ENCODE assay signal across 8 cellular contexts in the genomic region with DNA sequence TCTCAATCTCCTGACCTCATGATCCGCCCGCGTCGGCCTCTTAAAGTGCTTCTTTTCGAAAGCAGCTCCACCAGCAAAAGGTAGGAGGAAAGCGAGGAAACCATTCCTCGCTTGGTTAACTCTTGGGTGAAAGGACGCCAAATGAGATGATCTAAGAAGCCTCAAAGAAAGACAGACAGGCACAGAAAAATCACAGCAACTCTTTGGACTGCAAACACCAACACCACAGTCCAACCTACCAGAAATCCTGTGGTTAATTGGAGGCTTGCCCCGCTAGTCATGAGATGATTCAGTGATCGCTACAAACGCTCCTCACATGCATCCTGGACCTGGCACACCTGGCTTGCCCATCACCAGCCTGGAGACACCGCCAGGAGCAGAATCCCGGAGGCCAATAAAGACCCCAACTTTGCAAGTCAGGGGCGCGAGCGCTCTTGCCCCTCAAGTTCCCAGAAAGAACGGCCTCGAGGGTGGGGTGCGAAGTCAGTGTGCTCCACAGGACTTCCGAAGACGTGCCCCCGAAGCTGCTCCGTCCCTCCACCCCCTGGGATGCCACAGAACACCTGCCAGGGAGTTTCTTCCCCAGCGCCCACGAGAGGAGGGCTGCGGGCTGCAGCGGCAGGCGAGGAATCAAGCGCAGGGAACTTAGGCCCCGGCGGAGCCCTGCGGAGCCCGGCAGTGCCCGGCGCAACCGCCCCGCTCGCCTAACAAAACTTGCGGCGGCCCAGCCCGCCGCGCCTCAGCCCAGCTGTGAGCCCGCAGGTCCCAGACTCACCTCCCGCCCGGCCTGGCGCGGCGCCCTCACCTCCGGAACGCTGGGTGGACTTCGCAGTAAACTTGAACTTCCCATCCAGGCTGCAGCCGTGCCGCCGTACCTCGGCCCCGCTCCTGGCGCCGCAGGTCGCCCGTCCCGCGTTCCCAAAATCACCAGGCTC. TPM values are rescaled to one million over a fixed set of nuclear protein-coding genes. Genes with fewer than 3 reads are reported as not detected.
DNase-seq lines count a peak whose midpoint lies in the region; ATAC-seq, FAIRE-seq and TF ChIP-seq lines count a peak whose summit lies in the region.
"Not testable (repeated sequence)": the region's sequence is repeated elsewhere in the genome, so short reads cannot be mapped to it uniquely, and the experiment has no call there.

No MANE protein-coding gene starts in this region.

- not testable (repeated sequence) for H3K4ac ChIP-seq in mesenchymal stem cell (ENCODE audit: low read depth in 1 of 2, low read length in 2 of 2)

- H3K4me3 Mint-ChIP-seq in activated T-helper 17 cell treated with anti-CD3 and anti-CD28 coated beads, Interleukin-2, amount 50 U/mL, for 72 hours, result peak overlapping the region; percentile 95
- H3K4me3 Mint-ChIP-seq in stimulated activated memory B cell treated with anti-CD40 and anti-IgM and Interleukin-4, amounts not matched to agents 10 μg/mL and 1 μg/mL and 100 μg/mL, for 72 hours, result peak overlapping the region; percentile 100

- not testable (repeated sequence) for H3K27ac ChIP-seq in OCI-LY1 (ENCODE audit: low read depth, low read length, poor library complexity, severe bottlenecking); mesenchymal stem cell (ENCODE audit: low read length, poor library complexity, severe bottlenecking)
- H3K27ac ChIP-seq in esophagus muscularis mucosa (replicated peaks in 1 of 4), result peak overlapping the region; percentile 77 to 83 (median 78)

- intact Hi-C loops in esophagus muscularis mucosa (cut with DNase I), result not testable (repeated sequence)

- H3K79me1 ChIP-seq in mesenchymal stem cell (replicated peaks; ENCODE audit: low read length, poor library complexity, severe bottlenecking), result not testable (repeated sequence)

- H3F3A ChIP-seq in OCI-LY1 (ENCODE audit: insufficient read depth, low read length), result not testable (repeated sequence)

- TF ChIP-seq POLR2A in esophagus muscularis mucosa (IDR thresholded peaks at IDR 0.05; ENCODE audit: low read depth), result not testable (repeated sequence)

- H2BK15ac ChIP-seq in mesenchymal stem cell (ENCODE audit: low read depth, poor library complexity, severe bottlenecking), result not testable (repeated sequence)

- not testable (repeated sequence) for H3K79me2 ChIP-seq in OCI-LY1 (ENCODE audit: insufficient read depth, low read length)

- peak overlapping the region; percentile 84 for H3K4me2 ChIP-seq in OCI-LY1 (ENCODE audit: low read length)
- peak overlapping the region; percentile 80 for H3K4me2 ChIP-seq in mesenchymal stem cell (ENCODE audit: low read length, poor library complexity, severe bottlenecking)

- H4K8ac ChIP-seq in mesenchymal stem cell (ENCODE audit: low read length), result not testable (repeated sequence)

- FAIRE-seq in D721Med (lab: Jason Lieb, UNC), result not testable (repeated sequence)

- not testable (repeated sequence) for H3K4me1 Mint-ChIP-seq in activated T-helper 17 cell treated with anti-CD3 and anti-CD28 coated beads, Interleukin-2, amount 50 U/mL, for 72 hours
- peaks cover 22% of the 10 kb centered on the region for H3K4me1 Mint-ChIP-seq in stimulated activated memory B cell treated with anti-CD40 and anti-IgM and Interleukin-4, amounts not matched to agents 10 μg/mL and 1 μg/mL and 100 μg/mL, for 72 hours

- not testable (repeated sequence) for TF ChIP-seq EP300 in esophagus muscularis mucosa (IDR thresholded peaks at IDR 0.05)

- H3K9me3 ChIP-seq in OCI-LY1 (ENCODE audit: low read length); esophagus muscularis mucosa; mesenchymal stem cell (ENCODE audit: control insufficient read depth, low read length): not testable (repeated sequence)

- TF ChIP-seq CTCF in D721Med (IDR thresholded peaks at IDR 0.05; ENCODE audit: insufficient read depth, missing control alignments); OCI-LY1 (IDR thresholded peaks at IDR 0.05; ENCODE audit: low read length); esophagus muscularis mucosa (IDR thresholded peaks at IDR 0.05): not testable (repeated sequence)

- H3K4me3 ChIP-seq in OCI-LY1 (ENCODE audit: low read depth, low read length, poor library complexity, severe bottlenecking), result peak overlapping the region; percentile 78
- peak overlapping the region; percentile 74 to 86 (median 76) for H3K4me3 ChIP-seq in esophagus muscularis mucosa
- peak overlapping the region; percentile 65 to 80 for H3K4me3 ChIP-seq in mesenchymal stem cell (ENCODE audit: insufficient read depth in 1 of 2, low read depth in 1 of 2, low read length in 2 of 2)

- peak overlapping the region; percentile 78 for H3K9ac ChIP-seq in OCI-LY1 (ENCODE audit: low read length)
- H3K9ac ChIP-seq in mesenchymal stem cell (ENCODE audit: low read length), result peak overlapping the region; percentile 84

- H3K23ac ChIP-seq in mesenchymal stem cell (ENCODE audit: low read length in 2 of 2), result not testable (repeated sequence)

- H3K4me1 ChIP-seq in OCI-LY1 (ENCODE audit: insufficient read depth, low read length, severe bottlenecking); mesenchymal stem cell (ENCODE audit: control insufficient read depth, insufficient read depth, low read depth, low read length): not testable (repeated sequence)
- H3K4me1 ChIP-seq in esophagus muscularis mucosa, result peaks cover 0 to 10% (median 8%) of the 10 kb centered on the region in 4 donors

- H3K9me3 Mint-ChIP-seq in activated T-helper 17 cell treated with anti-CD3 and anti-CD28 coated beads, Interleukin-2, amount 50 U/mL, for 72 hours; stimulated activated memory B cell treated with anti-CD40 and anti-IgM and Interleukin-4, amounts not matched to agents 10 μg/mL and 1 μg/mL and 100 μg/mL, for 72 hours: not testable (repeated sequence)

- not testable (repeated sequence) for H3K36me3 Mint-ChIP-seq in activated T-helper 17 cell treated with anti-CD3 and anti-CD28 coated beads, Interleukin-2, amount 50 U/mL, for 72 hours (ENCODE audit: low read depth); stimulated activated memory B cell treated with anti-CD40 and anti-IgM and Interleukin-4, amounts not matched to agents 10 μg/mL and 1 μg/mL and 100 μg/mL, for 72 hours

- peak; percentile 17 for DNase-seq in D721Med (ENCODE audit: insufficient read length, low spot score)
- DNase-seq in esophagus muscularis mucosa (ENCODE audit: extremely low spot score), result not testable (repeated sequence)
- DNase-seq in mesenchymal stem cell, result peak; percentile 43

- not testable (repeated sequence) for H2AFZ ChIP-seq in OCI-LY1 (ENCODE audit: low read length)
- H2AFZ ChIP-seq in mesenchymal stem cell (ENCODE audit: low read depth, low read length), result peak overlapping the region; percentile 71

- H4K20me1 ChIP-seq in OCI-LY1 (ENCODE audit: insufficient read depth, low read length), result not testable (repeated sequence)

- not testable (repeated sequence) for H4K91ac ChIP-seq in mesenchymal stem cell (ENCODE audit: low read length)

- peak overlapping the region in 1 of 2 experiments; percentile 52 for H3K18ac ChIP-seq in mesenchymal stem cell (ENCODE audit: low read depth in 1 of 2, low read length in 2 of 2)

- not testable (repeated sequence) for H2AK5ac ChIP-seq in mesenchymal stem cell (ENCODE audit: low read length, severe bottlenecking)

- not testable (repeated sequence) for H3K36me3 ChIP-seq in OCI-LY1 (ENCODE audit: insufficient read depth, low read length); esophagus muscularis mucosa; mesenchymal stem cell (ENCODE audit: control insufficient read depth in 1 of 2, insufficient read depth in 2 of 2, low read depth in 1 of 2, low read length in 2 of 2)

- 39% methylated on average over 8 of the region's 63 CpGs for WGBS in esophagus muscularis mucosa
- WGBS in mesenchymal stem cell, result 6% methylated on average over 25 of the region's 63 CpGs

- not testable (repeated sequence) for H3K27me3 Mint-ChIP-seq in activated T-helper 17 cell treated with anti-CD3 and anti-CD28 coated beads, Interleukin-2, amount 50 U/mL, for 72 hours; stimulated activated memory B cell treated with anti-CD40 and anti-IgM and Interleukin-4, amounts not matched to agents 10 μg/mL and 1 μg/mL and 100 μg/mL, for 72 hours

- H3K27me3 ChIP-seq in OCI-LY1 (ENCODE audit: insufficient read depth, low read length); esophagus muscularis mucosa; mesenchymal stem cell (ENCODE audit: control insufficient read depth in 1 of 2, insufficient read depth in 1 of 2, low read length in 2 of 2): not testable (repeated sequence)

- H2BK12ac ChIP-seq in mesenchymal stem cell (ENCODE audit: low read length in 2 of 2), result not testable (repeated sequence)

- H2BK120ac ChIP-seq in mesenchymal stem cell (ENCODE audit: low read depth, low read length), result not testable (repeated sequence)

- H3K9me2 ChIP-seq in OCI-LY1 (ENCODE audit: low read depth, low read length), result not testable (repeated sequence)

- peak; percentile 27 for ATAC-seq in GM21515 (IDR thresholded peaks at IDR 0.05; ENCODE audit: unreplicated experiment)
- peak; percentile 22 for ATAC-seq in HG03378 (IDR thresholded peaks at IDR 0.05; ENCODE audit: unreplicated experiment)
- ATAC-seq in activated T-helper 17 cell treated with anti-CD3 and anti-CD28 coated beads, Interleukin-2, amount 50 U/mL, for 72 hours (replicated peaks), result peak; percentile 42
- ATAC-seq in stimulated activated memory B cell treated with anti-CD40 and anti-IgM and Interleukin-4, amounts not matched to agents 10 μg/mL and 1 μg/mL and 100 μg/mL, for 72 hours, result peak; percentile 49

- not testable (repeated sequence) for H3K14ac ChIP-seq in mesenchymal stem cell (ENCODE audit: low read length in 2 of 2)

- not testable (repeated sequence) for H2BK5ac ChIP-seq in mesenchymal stem cell (ENCODE audit: low read depth, low read length, poor library complexity, severe bottlenecking)

- peak overlapping the region; percentile 97 for H3K27ac Mint-ChIP-seq in activated T-helper 17 cell treated with anti-CD3 and anti-CD28 coated beads, Interleukin-2, amount 50 U/mL, for 72 hours
- H3K27ac Mint-ChIP-seq in stimulated activated memory B cell treated with anti-CD40 and anti-IgM and Interleukin-4, amounts not matched to agents 10 μg/mL and 1 μg/mL and 100 μg/mL, for 72 hours, result peak overlapping the region; percentile 99

RNA-seq across cellular contexts. Expression of a gene that starts 0.9 kb away (rescaled TPM):
- total RNA-seq in activated T-helper 17 cell treated with anti-CD3 and anti-CD28 coated beads, Interleukin-2, amount 50 U/mL, for 72 hours, result 10 to 100 TPM in 1 of 2 donors, 1 to 10 TPM in 1; 9.0 to 11.7 TPM
- 1 to 10 TPM; 5.1 to 8.0 (median 6.7) TPM for total RNA-seq in esophagus muscularis mucosa
- polyA plus RNA-seq in mesenchymal stem cell (2013, experiment 1 of 2), result 3.8 TPM
- 3.4 TPM for polyA plus RNA-seq in mesenchymal stem cell (2013, experiment 2 of 2)
